In the genomic region with DNA sequence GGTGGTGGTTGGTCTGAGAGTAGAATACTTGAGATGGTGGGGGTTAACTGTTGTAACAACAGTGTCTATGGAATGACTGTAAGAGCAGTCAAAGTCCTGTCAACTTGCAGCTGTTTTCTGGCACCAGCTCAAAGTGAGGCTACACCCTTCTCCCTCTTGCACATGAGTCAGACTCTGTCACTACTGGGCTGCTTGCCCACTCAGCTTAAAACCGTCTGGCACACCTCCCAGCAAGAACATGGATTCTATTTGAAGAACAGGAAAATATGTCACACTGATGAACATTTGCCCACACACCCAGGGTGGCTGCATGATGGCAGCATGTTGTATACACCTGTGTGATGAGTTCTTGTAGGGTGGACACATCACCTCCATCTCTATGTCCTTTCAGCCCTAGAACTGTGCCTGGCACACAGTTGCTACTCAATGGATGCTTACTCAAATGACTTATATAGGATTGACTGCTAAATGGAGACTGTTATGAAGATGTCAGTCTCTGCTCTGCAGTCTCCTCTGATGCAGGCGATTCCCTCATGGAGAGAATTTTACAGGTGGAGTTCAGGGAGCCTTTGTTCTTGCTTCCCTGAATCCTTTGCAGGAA, we compare ENCODE assay signal across 9 cellular contexts. TPM values are rescaled to one million over a fixed set of nuclear protein-coding genes. Genes with fewer than 3 reads are reported as not detected.
DNase-seq lines count a peak whose midpoint lies in the region; ATAC-seq, FAIRE-seq and TF ChIP-seq lines count a peak whose summit lies in the region.
"Had no signal": no experiment of that assay in that cellular context is flagged by ENCODE, and none has a peak within 500 bp of the region (broad histone marks: within the 10 kb centered on the region; RNA-seq: fewer than 3 reads in every experiment).

No MANE protein-coding gene starts in this region.

- TF ChIP-seq RAD21 in HepG2 (CRISPR knock-in tag; IDR thresholded peaks at IDR 0.05): no peak

- no peak overlapping the region for H3K4me3 ChIP-seq in HepG2 (replicated peaks in 1 of 3; ENCODE audit: insufficient read depth in 1 of 3, low read depth in 2 of 3, low read length in 3 of 3)
- no peak overlapping the region for H3K4me3 ChIP-seq in vagina

- intact Hi-C loops in MCF 10A (cut with micrococcal nuclease) (loop anchor here (2.0 kb wide), 1 partner anchor 30 kb away; no protein-coding TSS in a partner anchor), HepG2 (cut with micrococcal nuclease; ENCODE audit: unreplicated experiment) (no loop called here), vagina (cut with DNase I) (no loop called here)

- POLR2A ChIA-PET in MCF 10A (lab: Yijun Ruan, JAX) (interaction anchor here (0.7 to 2.6 kb wide), 9 partner anchors 9 to 262 kb away, joined by 3 to 27 read pairs (median 3); no protein-coding TSS in a partner anchor), HepG2 (lab: Yijun Ruan, JAX) (interaction anchor here (0.7 to 3.3 kb wide), 11 partner anchors 8 to 54 kb away, joined by 3 to 13 read pairs (median 3); partner anchors contain the start of genes SERPINA1, SERPINA10 and SERPINA6)

- H3K36me3 Mint-ChIP-seq in MCF 10A (ENCODE audit: insufficient read depth, unreplicated experiment): peaks cover 6% of the 10 kb centered on the region
- H3K36me3 Mint-ChIP-seq in endothelial cell (ENCODE audit: low read depth, unreplicated experiment): no peaks in the 10 kb centered on the region
- H3K36me3 Mint-ChIP-seq: mesothelial cell of epicardium had no signal

- H3K27me3 ChIP-seq in HepG2 (ENCODE audit: control insufficient read depth in 1 of 2, insufficient read depth in 2 of 2, low read length in 2 of 2) (no peaks in the 10 kb centered on the region; a peak in 1 of 5 replicates), vagina (no peaks in the 10 kb centered on the region)

- CTCF ChIA-PET in MCF 10A (lab: Yijun Ruan, JAX): interaction anchor here (0.6 to 1.2 kb wide), 6 partner anchors 20 to 213 kb away, joined by 3 to 4 read pairs (median 3); partner anchors contain the start of gene IFI27L2
- CTCF ChIA-PET in HepG2 (lab: Yijun Ruan, JAX; ENCODE audit: low intra/inter-chr PET ratio, low total read pairs): no interaction called here

- no peak overlapping the region for H3K4me3 Mint-ChIP-seq in MCF 10A (ENCODE audit: unreplicated experiment)
- no peak overlapping the region for H3K4me3 Mint-ChIP-seq in endothelial cell (ENCODE audit: unreplicated experiment)
- H3K4me3 Mint-ChIP-seq: mesothelial cell of epicardium had no signal

- peaks cover 41% of the 10 kb centered on the region for H3K4me1 Mint-ChIP-seq in MCF 10A (ENCODE audit: insufficient read depth, unreplicated experiment)
- no peaks in the 10 kb centered on the region for H3K4me1 Mint-ChIP-seq in endothelial cell (ENCODE audit: unreplicated experiment)

- TF ChIP-seq POLR2A in HepG2 (IDR thresholded peaks at IDR 0.05; ENCODE audit: insufficient read depth in 1 of 2, low read depth in 2 of 2, low read length in 2 of 2): no peak
- no peak for TF ChIP-seq POLR2A in vagina (IDR thresholded peaks at IDR 0.05)

- H4K20me1 ChIP-seq in HepG2 (ENCODE audit: insufficient read depth, low read length): no peaks in the 10 kb centered on the region

- BruUV-seq in MCF 10A (replicated peaks; lab: Mats Ljungman, UMichigan) (no TSS peak), HepG2 (replicated peaks; lab: Mats Ljungman, UMichigan) (no TSS peak)

- H3K79me2 ChIP-seq in HepG2 (ENCODE audit: insufficient read depth, low read length): no peaks in the 10 kb centered on the region

- peak overlapping the region; percentile 28 for H3K27ac Mint-ChIP-seq in MCF 10A (ENCODE audit: low read depth, unreplicated experiment)
- H3K27ac Mint-ChIP-seq in endothelial cell (ENCODE audit: unreplicated experiment): no peak overlapping the region
- H3K27ac Mint-ChIP-seq: mesothelial cell of epicardium had no signal

- H3K27me3 Mint-ChIP-seq in MCF 10A (ENCODE audit: insufficient read depth, unreplicated experiment) (no peaks in the 10 kb centered on the region), endothelial cell (ENCODE audit: unreplicated experiment) (no peaks in the 10 kb centered on the region)

- H3K9me3 ChIP-seq in HepG2 (ENCODE audit: low read length) (no peaks in the 10 kb centered on the region), vagina (no peaks in the 10 kb centered on the region)

- peaks cover 96% of the 10 kb centered on the region for H3K4me1 ChIP-seq in HepG2 (ENCODE audit: insufficient read depth, low read length)
- H3K4me1 ChIP-seq in vagina: peaks cover 32% of the 10 kb centered on the region

- H3K9me3 Mint-ChIP-seq in MCF 10A (ENCODE audit: unreplicated experiment): peaks cover 7% of the 10 kb centered on the region
- no peaks in the 10 kb centered on the region for H3K9me3 Mint-ChIP-seq in endothelial cell (ENCODE audit: unreplicated experiment)

- TF ChIP-seq CTCF in MCF 10A (IDR thresholded peaks at IDR 0.05; ENCODE audit: unreplicated experiment): no peak
- no peak for TF ChIP-seq CTCF in HepG2 (CRISPR knock-in tag; IDR thresholded peaks at IDR 0.05)
- no peak for TF ChIP-seq CTCF in vagina (IDR thresholded peaks at IDR 0.05)
- TF ChIP-seq CTCF in endothelial cell (IDR thresholded peaks at IDR 0.05; ENCODE audit: unreplicated experiment): no peak

- H2AFZ ChIP-seq in HepG2 (ENCODE audit: low read length): no peak overlapping the region

- peak; percentile 99 for DNase-seq in EH (ENCODE audit: low read depth)
- DNase-seq in NCI-H1105 (lab: John Stamatoyannopoulos, UW): peak; percentile 89
- peak; percentile 100 for DNase-seq in MCF 10A (ENCODE audit: unreplicated experiment)
- peak; percentile 82 for DNase-seq in HepG2 (ENCODE audit: low spot score)
- DNase-seq in vagina (ENCODE audit: extremely low spot score in 2 of 2): no peak
- DNase-seq in KBM-7: no peak
- DNase-seq in endothelial cell (ENCODE audit: low spot score): no peak
- no peak for DNase-seq in activated CD4-positive, CD25-positive, alpha-beta regulatory T cell treated with anti-CD3 and anti-CD28 coated beads, Interleukin-2, amount 50 U/mL, for 72 hours

- FAIRE-seq in HepG2 (lab: Jason Lieb, UNC): no peak

- peak overlapping the region; percentile 13; the same call in 1 of the 2 replicates for H3K4me2 ChIP-seq in HepG2 (ENCODE audit: low read depth, low read length)

- H3K9ac ChIP-seq in HepG2 (ENCODE audit: insufficient read depth, low read depth, low read length): no peak overlapping the region

- peak in 1 of 2 experiments; percentile 45; a peak in 1 of 4 replicates for TF ChIP-seq EP300 in HepG2 (IDR thresholded peaks at IDR 0.05; ENCODE audit: low read depth in 2 of 2, low read length in 2 of 2)
- no peak for TF ChIP-seq EP300 in HepG2 (CRISPR knock-in tag; IDR thresholded peaks at IDR 0.05; ENCODE audit: borderline replicate concordance)

- in situ Hi-C loops in HepG2 (cut with HindIII; ENCODE audit: extremely low pct_ligation_motif_present, low pct_unique_long_range_greater_than_20kb) (no loop called here), KBM-7 (cut with MboI; ENCODE audit: low pct_unique_long_range_greater_than_20kb, low sequenced_read_pairs) (no loop called here)

- 50% methylated on average over 2 of the region's 2 CpGs for WGBS in HepG2 (ENCODE audit: low lambda C conversion rate)

- ATAC-seq in HepG2: peak; percentile 25; the same call in 2 of the 3 replicates

- H3K27ac ChIP-seq in HepG2 (ENCODE audit: extremely low read length, insufficient read depth, low read length) (no peak overlapping the region), vagina (peak overlapping the region; percentile 81)

- H3K36me3 ChIP-seq in HepG2 (replicated peaks in 1 of 2; ENCODE audit: control insufficient read depth in 1 of 2, insufficient read depth in 2 of 2, low read length in 2 of 2): no peaks in the 10 kb centered on the region
- no peaks in the 10 kb centered on the region for H3K36me3 ChIP-seq in vagina

RNA-seq across cellular contexts. Expression of gene SERPINA6, which starts 19.3 kb away (rescaled TPM):
- not detected in 2 replicates for total RNA-seq in MCF 10A (2022)
- total RNA-seq in HepG2 (2016; rRNA removed; fragmentation: Illumina TruSeq; extraction: Trizol): 144 and 260 TPM in 2 replicates
- total RNA-seq in HepG2 (2016; cell fraction: cytosol; rRNA removed; fragmentation: Illumina TruSeq; extraction: Trizol; ENCODE audit: low read depth): 46.5 and 59.8 TPM in 2 replicates
- total RNA-seq in HepG2 (2016; cell fraction: insoluble cytoplasmic fraction; rRNA removed; fragmentation: Illumina TruSeq; extraction: Trizol): 147 and 255 TPM in 2 replicates
- 72.4 and 91.0 TPM in 2 replicates for total RNA-seq in HepG2 (2016; cell fraction: membrane; rRNA removed; fragmentation: Illumina TruSeq; extraction: Trizol)
- 209 and 232 TPM in 2 replicates for total RNA-seq in HepG2 (2016; cell fraction: nucleus; rRNA removed; fragmentation: Illumina TruSeq; extraction: Trizol)
- polyA plus RNA-seq in HepG2 (2011; rRNA removed): 333 and 391 TPM in 2 replicates
- 334 and 367 TPM in 2 replicates for polyA plus RNA-seq in HepG2 (2011; cell fraction: cytosol; rRNA removed)
- 148 and 149 TPM in 2 replicates for polyA plus RNA-seq in HepG2 (2011; cell fraction: nucleus; rRNA removed)
- polyA plus RNA-seq in HepG2 (2012): 165 and 183 TPM in 2 replicates
- 50.8 and 68.1 TPM in 2 replicates for polyA plus RNA-seq in HepG2 (2016; cell fraction: cytosol; fragmentation: Illumina TruSeq; extraction: Trizol; ENCODE audit: low read depth)
- 148 and 161 TPM in 2 replicates for polyA plus RNA-seq in HepG2 (2016; cell fraction: insoluble cytoplasmic fraction; fragmentation: Illumina TruSeq; extraction: Trizol; ENCODE audit: low read depth)
- polyA plus RNA-seq in HepG2 (2016; cell fraction: membrane; fragmentation: Illumina TruSeq; extraction: Trizol; ENCODE audit: low read depth): 59.5 and 79.3 TPM in 2 replicates
- polyA plus RNA-seq in HepG2 (2016; cell fraction: nucleus; fragmentation: Illumina TruSeq; extraction: Trizol; ENCODE audit: insufficient read depth, low read depth): 298 and 309 TPM in 2 replicates
- 295 TPM in 1 of 2 replicates, not detected in the other for polyA minus RNA-seq in HepG2 (2011; rRNA and poly(A)+ RNA removed; ENCODE audit: low replicate concordance)
- polyA minus RNA-seq in HepG2 (2011; cell fraction: cytosol; rRNA and poly(A)+ RNA removed): 62.1 and 78.1 TPM in 2 replicates
- 54.3 and 66.5 TPM in 2 replicates for polyA minus RNA-seq in HepG2 (2011; cell fraction: nucleus; rRNA and poly(A)+ RNA removed)
- not detected for total RNA-seq in vagina
- not detected for total RNA-seq in endothelial cell (ENCODE audit: unreplicated experiment)
- total RNA-seq: mesothelial cell of epicardium had no signal

RNA-seq across cellular contexts. Expression of gene SERPINA2, which starts 24.1 kb away (rescaled TPM):
- not detected in 2 replicates for total RNA-seq in MCF 10A (2022)
- total RNA-seq in HepG2 (2016; rRNA removed; fragmentation: Illumina TruSeq; extraction: Trizol): 0.24 TPM in 1 of 2 replicates, not detected in the other
- total RNA-seq in HepG2 (2016; cell fraction: cytosol; rRNA removed; fragmentation: Illumina TruSeq; extraction: Trizol; ENCODE audit: low read depth): not detected in 2 replicates
- 0.21 TPM in 1 of 2 replicates, not detected in the other for total RNA-seq in HepG2 (2016; cell fraction: insoluble cytoplasmic fraction; rRNA removed; fragmentation: Illumina TruSeq; extraction: Trizol)
- total RNA-seq in HepG2 (2016; cell fraction: membrane; rRNA removed; fragmentation: Illumina TruSeq; extraction: Trizol): not detected in 2 replicates
- total RNA-seq in HepG2 (2016; cell fraction: nucleus; rRNA removed; fragmentation: Illumina TruSeq; extraction: Trizol): not detected in 2 replicates
- 0.08 TPM in 1 of 2 replicates, not detected in the other for polyA plus RNA-seq in HepG2 (2011; rRNA removed)
- not detected in 2 replicates for polyA plus RNA-seq in HepG2 (2011; cell fraction: cytosol; rRNA removed)
- 0.81 and 0.84 TPM in 2 replicates for polyA plus RNA-seq in HepG2 (2011; cell fraction: nucleus; rRNA removed)
- 0.17 TPM in 1 of 2 replicates, not detected in the other for polyA plus RNA-seq in HepG2 (2012)
- polyA plus RNA-seq in HepG2 (2016; cell fraction: cytosol; fragmentation: Illumina TruSeq; extraction: Trizol; ENCODE audit: low read depth): not detected in 2 replicates
- polyA plus RNA-seq in HepG2 (2016; cell fraction: insoluble cytoplasmic fraction; fragmentation: Illumina TruSeq; extraction: Trizol; ENCODE audit: low read depth): not detected in 2 replicates
- 0.21 TPM in 1 of 2 replicates, not detected in the other for polyA plus RNA-seq in HepG2 (2016; cell fraction: membrane; fragmentation: Illumina TruSeq; extraction: Trizol; ENCODE audit: low read depth)
- polyA plus RNA-seq in HepG2 (2016; cell fraction: nucleus; fragmentation: Illumina TruSeq; extraction: Trizol; ENCODE audit: insufficient read depth, low read depth): not detected in 2 replicates
- not detected in 2 replicates for polyA minus RNA-seq in HepG2 (2011; rRNA and poly(A)+ RNA removed; ENCODE audit: low replicate concordance)
- polyA minus RNA-seq in HepG2 (2011; cell fraction: cytosol; rRNA and poly(A)+ RNA removed): not detected in 2 replicates
- polyA minus RNA-seq in HepG2 (2011; cell fraction: nucleus; rRNA and poly(A)+ RNA removed): 0.87 and 1.4 TPM in 2 replicates
- not detected for total RNA-seq in vagina
- total RNA-seq in endothelial cell (ENCODE audit: unreplicated experiment): not detected
- total RNA-seq: mesothelial cell of epicardium had no signal

RNA-seq across cellular contexts. Expression of gene SERPINA1, which starts 46.0 kb away (rescaled TPM):
- total RNA-seq in MCF 10A (2022) (38.1 and 42.5 TPM in 2 replicates), HepG2 (2016; rRNA removed; fragmentation: Illumina TruSeq; extraction: Trizol) (2,013 and 3,266 TPM in 2 replicates), vagina (6.1 TPM), endothelial cell (ENCODE audit: unreplicated experiment) (not detected)
- total RNA-seq in HepG2 (2016; cell fraction: cytosol; rRNA removed; fragmentation: Illumina TruSeq; extraction: Trizol; ENCODE audit: low read depth): 1,032 and 1,133 TPM in 2 replicates
- 1,778 and 3,168 TPM in 2 replicates for total RNA-seq in HepG2 (2016; cell fraction: insoluble cytoplasmic fraction; rRNA removed; fragmentation: Illumina TruSeq; extraction: Trizol)
- total RNA-seq in HepG2 (2016; cell fraction: membrane; rRNA removed; fragmentation: Illumina TruSeq; extraction: Trizol): 2,429 and 2,540 TPM in 2 replicates
- 3,105 and 3,600 TPM in 2 replicates for total RNA-seq in HepG2 (2016; cell fraction: nucleus; rRNA removed; fragmentation: Illumina TruSeq; extraction: Trizol)
- 11,015 and 14,177 TPM in 2 replicates for polyA plus RNA-seq in HepG2 (2011; rRNA removed)
- 9,533 and 11,655 TPM in 2 replicates for polyA plus RNA-seq in HepG2 (2011; cell fraction: cytosol; rRNA removed)
- 2,313 and 3,208 TPM in 2 replicates for polyA plus RNA-seq in HepG2 (2011; cell fraction: nucleus; rRNA removed)
- 7,481 and 10,843 TPM in 2 replicates for polyA plus RNA-seq in HepG2 (2012)
- polyA plus RNA-seq in HepG2 (2016; cell fraction: cytosol; fragmentation: Illumina TruSeq; extraction: Trizol; ENCODE audit: low read depth): 4,767 and 4,962 TPM in 2 replicates
- 4,118 and 4,730 TPM in 2 replicates for polyA plus RNA-seq in HepG2 (2016; cell fraction: insoluble cytoplasmic fraction; fragmentation: Illumina TruSeq; extraction: Trizol; ENCODE audit: low read depth)
- polyA plus RNA-seq in HepG2 (2016; cell fraction: membrane; fragmentation: Illumina TruSeq; extraction: Trizol; ENCODE audit: low read depth): 6,083 and 6,679 TPM in 2 replicates
- 8,870 and 9,648 TPM in 2 replicates for polyA plus RNA-seq in HepG2 (2016; cell fraction: nucleus; fragmentation: Illumina TruSeq; extraction: Trizol; ENCODE audit: insufficient read depth, low read depth)
- 7.6 and 11,192 TPM in 2 replicates for polyA minus RNA-seq in HepG2 (2011; rRNA and poly(A)+ RNA removed; ENCODE audit: low replicate concordance)
- polyA minus RNA-seq in HepG2 (2011; cell fraction: cytosol; rRNA and poly(A)+ RNA removed): 3,443 and 4,995 TPM in 2 replicates
- polyA minus RNA-seq in HepG2 (2011; cell fraction: nucleus; rRNA and poly(A)+ RNA removed): 1,177 and 2,207 TPM in 2 replicates

RNA-seq across cellular contexts. Expression of gene SERPINA10, which starts 49.4 kb away (rescaled TPM):
- not detected in 2 replicates for total RNA-seq in MCF 10A (2022)
- 12.1 and 20.1 TPM in 2 replicates for total RNA-seq in HepG2 (2016; rRNA removed; fragmentation: Illumina TruSeq; extraction: Trizol)
- 2.9 and 3.2 TPM in 2 replicates for total RNA-seq in HepG2 (2016; cell fraction: cytosol; rRNA removed; fragmentation: Illumina TruSeq; extraction: Trizol; ENCODE audit: low read depth)
- 12.4 and 19.4 TPM in 2 replicates for total RNA-seq in HepG2 (2016; cell fraction: insoluble cytoplasmic fraction; rRNA removed; fragmentation: Illumina TruSeq; extraction: Trizol)
- 7.0 and 7.6 TPM in 2 replicates for total RNA-seq in HepG2 (2016; cell fraction: membrane; rRNA removed; fragmentation: Illumina TruSeq; extraction: Trizol)
- 15.9 and 21.0 TPM in 2 replicates for total RNA-seq in HepG2 (2016; cell fraction: nucleus; rRNA removed; fragmentation: Illumina TruSeq; extraction: Trizol)
- polyA plus RNA-seq in HepG2 (2011; rRNA removed): 17.3 and 20.2 TPM in 2 replicates
- 11.5 and 15.3 TPM in 2 replicates for polyA plus RNA-seq in HepG2 (2011; cell fraction: cytosol; rRNA removed)
- 5.4 and 6.4 TPM in 2 replicates for polyA plus RNA-seq in HepG2 (2011; cell fraction: nucleus; rRNA removed)
- polyA plus RNA-seq in HepG2 (2012): 14.6 and 20.7 TPM in 2 replicates
- polyA plus RNA-seq in HepG2 (2016; cell fraction: cytosol; fragmentation: Illumina TruSeq; extraction: Trizol; ENCODE audit: low read depth): 1.4 and 1.5 TPM in 2 replicates
- polyA plus RNA-seq in HepG2 (2016; cell fraction: insoluble cytoplasmic fraction; fragmentation: Illumina TruSeq; extraction: Trizol; ENCODE audit: low read depth): 9.7 and 11.2 TPM in 2 replicates
- 3.7 and 4.1 TPM in 2 replicates for polyA plus RNA-seq in HepG2 (2016; cell fraction: membrane; fragmentation: Illumina TruSeq; extraction: Trizol; ENCODE audit: low read depth)
- 22.0 and 24.2 TPM in 2 replicates for polyA plus RNA-seq in HepG2 (2016; cell fraction: nucleus; fragmentation: Illumina TruSeq; extraction: Trizol; ENCODE audit: insufficient read depth, low read depth)
- polyA minus RNA-seq in HepG2 (2011; rRNA and poly(A)+ RNA removed; ENCODE audit: low replicate concordance): 26.7 TPM in 1 of 2 replicates, not detected in the other
- polyA minus RNA-seq in HepG2 (2011; cell fraction: cytosol; rRNA and poly(A)+ RNA removed): 15.7 and 16.5 TPM in 2 replicates
- polyA minus RNA-seq in HepG2 (2011; cell fraction: nucleus; rRNA and poly(A)+ RNA removed): 13.5 and 16.3 TPM in 2 replicates
- total RNA-seq in vagina: not detected
- not detected for total RNA-seq in endothelial cell (ENCODE audit: unreplicated experiment)
- total RNA-seq: mesothelial cell of epicardium had no signal

Comparison
In these comparisons a context has a peak if more than half of its experiments do, and no peak if none do; other contexts are left out.
1. DNase-seq: peak in EH (single experiment), NCI-H1105 (single experiment), MCF 10A (single experiment) and HepG2 (single experiment); none in vagina (0 of 2), KBM-7 (single experiment), endothelial cell (single experiment) and activated CD4-positive, CD25-positive, alpha-beta regulatory T cell treated with anti-CD3 and anti-CD28 coated beads, Interleukin-2, amount 50 U/mL, for 72 hours (single experiment).
2. RNA of gene SERPINA6, which starts 19.3 kb away (total RNA-seq): 46.5 to 260 TPM in HepG2; not detected in vagina (single experiment), not detected in MCF 10A and not detected in endothelial cell (single experiment); every median in the first group is over 10 times any median in the second.
3. RNA of gene SERPINA1, which starts 46.0 kb away (total RNA-seq): 1,032 to 3,600 TPM in HepG2; 38.1 to 42.5 TPM in MCF 10A, 6.1 TPM in vagina (single experiment) and not detected in endothelial cell (single experiment); every median in the first group is over 10 times any median in the second.